Comparison of ENCODE assay signal across 13 cellular contexts in genomic region chr16:88939814-88940195, GRCh38. TPM values are rescaled to one million over a fixed set of nuclear protein-coding genes. Genes with fewer than 3 reads are reported as not detected.
A peak's percentile ranks its signal among the peaks of the same experiment; 100 is the strongest.
DNase-seq lines count a peak whose midpoint lies in the region; ATAC-seq, FAIRE-seq and TF ChIP-seq lines count a peak whose summit lies in the region.
"Had no signal": no experiment of that assay in that cellular context is flagged by ENCODE, and none has a peak within 500 bp of the region (broad histone marks: within the 10 kb centered on the region; RNA-seq: fewer than 3 reads in every experiment).

No MANE protein-coding gene starts in this region.

- no peak for TF ChIP-seq RAD21 in SK-N-SH (IDR thresholded peaks at IDR 0.05; ENCODE audit: low read length)

- peaks cover 3% of the 10 kb centered on the region for H3F3A ChIP-seq in SK-N-SH (replicated peaks; ENCODE audit: insufficient read depth)

- H3K36me3 ChIP-seq in SK-N-SH (replicated peaks in 1 of 2; ENCODE audit: control insufficient read depth in 1 of 2, insufficient read depth in 2 of 2, low read length in 1 of 2) (no peaks in the 10 kb centered on the region), muscle layer of duodenum (ENCODE audit: control insufficient read depth in 1 of 2, insufficient read depth in 2 of 2, low read length in 2 of 2) (no peaks in the 10 kb centered on the region), tibial nerve (no peaks in the 10 kb centered on the region)

- H2AFZ ChIP-seq in SK-N-SH (ENCODE audit: low read depth), result no peak overlapping the region

- no peaks in the 10 kb centered on the region for H3K79me2 ChIP-seq in SK-N-SH (ENCODE audit: insufficient read depth)

- peaks cover 84% of the 10 kb centered on the region for H3K27me3 ChIP-seq in SK-N-SH (ENCODE audit: insufficient read depth)
- peaks cover 0 to 36% (median 5%) of the 10 kb centered on the region in 45 donors for H3K27me3 ChIP-seq in dorsolateral prefrontal cortex
- H3K27me3 ChIP-seq in muscle layer of duodenum (ENCODE audit: low read depth, low read length), result no peaks in the 10 kb centered on the region
- peaks cover 0 to 69% of the 10 kb centered on the region in 2 donors for H3K27me3 ChIP-seq in tibial nerve

- TF ChIP-seq POLR2A in tibial nerve (IDR thresholded peaks at IDR 0.05) (no peak), GM12891 (IDR thresholded peaks at IDR 0.05; ENCODE audit: low read depth, low read length) (no peak)

- peak overlapping the region; percentile 47; the same call in 1 of the 2 replicates for H3K4me2 ChIP-seq in SK-N-SH

- DNase-seq in SK-N-SH, result no peak
- DNase-seq in dorsolateral prefrontal cortex, result no peak
- no peak for DNase-seq in tibial nerve (ENCODE audit: low spot score in 2 of 2)
- no peak for DNase-seq in GM12891 (ENCODE audit: insufficient read length, low spot score)
- DNase-seq: activated gamma-delta T cell treated with Interleukin-2 at 50 U/mL for 16 hours; GF-D8; NCI-H748 treated with DMSO at 0.1 percent for 48 hours; stimulated activated CD4-positive, alpha-beta T cell treated with anti-CD3 and anti-CD28 coated beads, Interleukin-12 subunit alpha, Interleukin-12 subunit beta, amount 100 ng/mL, for 4 hours had no signal

- peaks cover 0 to 21% of the 10 kb centered on the region in 2 experiments; a peak in 1 of 4 replicates for H3K4me1 ChIP-seq in SK-N-SH (ENCODE audit: control insufficient read depth in 1 of 2, insufficient read depth in 2 of 2, low read depth in 1 of 2, low read length in 1 of 2)
- H3K4me1 ChIP-seq in muscle layer of duodenum (ENCODE audit: control insufficient read depth in 1 of 2, insufficient read depth in 2 of 2, low read length in 2 of 2), result peaks cover 6 to 47% of the 10 kb centered on the region in 2 donors
- H3K4me1 ChIP-seq in tibial nerve, result peaks cover 0 to 67% (median 19%) of the 10 kb centered on the region in 4 donors

- no peak for TF ChIP-seq CTCF in SK-N-SH (IDR thresholded peaks at IDR 0.05)
- TF ChIP-seq CTCF in dorsolateral prefrontal cortex (IDR thresholded peaks at IDR 0.05 in 54 of 56, conservative IDR thresholded peaks at IDR 0.05 in 2 of 56; ENCODE audit: low read depth in 1 of 56, partially characterized antibody in 56 of 56), result no peak
- TF ChIP-seq CTCF in tibial nerve (IDR thresholded peaks at IDR 0.05), result no peak

- H3K27ac ChIP-seq in SK-N-SH (ENCODE audit: low read depth in 2 of 2, low read length in 1 of 2) (no peak overlapping the region), dorsolateral prefrontal cortex (peak overlapping the region in 52 of 59 donors; percentile 16 to 90 (median 70)), muscle layer of duodenum (ENCODE audit: low read length) (no peak overlapping the region), tibial nerve (peak overlapping the region in 2 of 4 donors; percentile 23 to 59)
- H3K27ac ChIP-seq: 22Rv1 had no signal

- H3K4me3 ChIP-seq in SK-N-SH (ENCODE audit: low read depth in 2 of 2, low read length in 1 of 2) (no peak overlapping the region; a peak in 1 of 4 replicates), dorsolateral prefrontal cortex (peak overlapping the region; percentile 33 to 72 (median 60)), muscle layer of duodenum (ENCODE audit: low read depth in 1 of 2, low read length in 2 of 2) (peak overlapping the region; percentile 26 to 68), tibial nerve (peak overlapping the region; percentile 26 to 60 (median 49))

- H4K20me1 ChIP-seq in SK-N-SH (ENCODE audit: insufficient read depth), result 0 out of 2 replicates have a peak, but pooled peaks cover 4% of the 10 kb centered on the region

- WGBS in SK-N-SH (ENCODE audit: low lambda C conversion rate), result 14% methylated on average over 19 of the region's 23 CpGs
- 11 to 23% methylated on average over 17 to 23 of the region's 23 CpGs for WGBS in tibial nerve, 2 donors

- H3K9me3 ChIP-seq in SK-N-SH (no peaks in the 10 kb centered on the region), muscle layer of duodenum (ENCODE audit: control insufficient read depth in 1 of 2, low read length in 2 of 2) (no peaks in the 10 kb centered on the region), tibial nerve (no peaks in the 10 kb centered on the region)

- no peak overlapping the region for H3K9ac ChIP-seq in SK-N-SH

- CTCF ChIA-PET in SK-N-SH (lab: Yijun Ruan, JAX), result interaction anchor here (0.7 to 7.0 kb wide), 4 partner anchors 112 to 233 kb away, joined by 3 to 67 read pairs (median 3); no protein-coding TSS in a partner anchor

- POLR2A ChIA-PET in SK-N-SH (lab: Yijun Ruan, JAX), result no interaction called here

- H3K9me2 ChIP-seq in SK-N-SH, result no peaks in the 10 kb centered on the region

- FAIRE-seq in GM12891 (lab: Jason Lieb, UNC), result no peak

- ATAC-seq in SK-N-SH treated with all-trans-retinoic acid at 6 μM for 48 hours, result no peak
- ATAC-seq in GM21423 (IDR thresholded peaks at IDR 0.05; ENCODE audit: unreplicated experiment), result no peak
- ATAC-seq in HG02870 (IDR thresholded peaks at IDR 0.05; ENCODE audit: unreplicated experiment), result no peak

- no peak for TF ChIP-seq EP300 in SK-N-SH (IDR thresholded peaks at IDR 0.05; ENCODE audit: borderline replicate concordance in 1 of 2, low read depth in 1 of 2, low read length in 1 of 2)
- no peak for TF ChIP-seq EP300 in tibial nerve (IDR thresholded peaks at IDR 0.05)

- intact Hi-C loops in dorsolateral prefrontal cortex (cut with DNase I), result loop anchor here in 1 of 2 donors (5.0 to 10.0 kb wide), 3 partner anchors 112 to 227 kb away; partner anchors contain the start of gene ACSF3

TF ChIP-seq in SK-N-SH treated with all-trans-retinoic acid at 6 μM for 48 hours, 23 proteins besides CTCF, POLR2A, EP300 and RAD21 (continues in another document):
- no peak for TF ChIP-seq ZNF565 (CRISPR knock-in tag; conservative IDR thresholded peaks at IDR 0.05; ENCODE audit: low read depth)
- no peak for TF ChIP-seq SNAI2 (CRISPR knock-in tag; IDR thresholded peaks at IDR 0.05)
- TF ChIP-seq BACH2 (CRISPR knock-in tag; IDR thresholded peaks at IDR 0.05; ENCODE audit: borderline replicate concordance), result no peak
- TF ChIP-seq CREB5 (CRISPR knock-in tag; IDR thresholded peaks at IDR 0.05; ENCODE audit: low read depth), result no peak
- TF ChIP-seq ARNTL (CRISPR knock-in tag; IDR thresholded peaks at IDR 0.05; ENCODE audit: borderline replicate concordance, low read depth), result no peak
- TF ChIP-seq CSDC2 (CRISPR knock-in tag; IDR thresholded peaks at IDR 0.05), result no peak
- no peak for TF ChIP-seq RARB (CRISPR knock-in tag; IDR thresholded peaks at IDR 0.05)
- TF ChIP-seq PPARA (CRISPR knock-in tag; IDR thresholded peaks at IDR 0.05; ENCODE audit: borderline replicate concordance), result no peak

TF ChIP-seq in GM12891, 5 proteins besides CTCF, POLR2A, EP300 and RAD21:
- TF ChIP-seq POLR2AphosphoS5 (IDR thresholded peaks at IDR 0.05; ENCODE audit: low read depth, low read length), result no peak
- TF ChIP-seq PAX5 (IDR thresholded peaks at IDR 0.05; ENCODE audit: insufficient read depth, low read length, severe bottlenecking), result no peak
- no peak for TF ChIP-seq TAF1 (IDR thresholded peaks at IDR 0.05; ENCODE audit: low read depth, low read length)
- TF ChIP-seq POU2F2 (IDR thresholded peaks at IDR 0.05; ENCODE audit: low read depth, low read length), result no peak
- TF ChIP-seq SPI1 (IDR thresholded peaks at IDR 0.05; ENCODE audit: low read depth, low read length), result no peak

RNA-seq across cellular contexts. Expression of gene CBFA2T3, which starts 37.2 kb away (rescaled TPM):
- polyA plus RNA-seq in SK-N-SH (2012; rRNA removed), result not detected in 2 replicates
- polyA plus RNA-seq in SK-N-SH (2012; cell fraction: cytosol; rRNA removed), result not detected in 2 replicates
- not detected in 2 replicates for polyA plus RNA-seq in SK-N-SH (2012; cell fraction: nucleus; rRNA removed)
- total RNA-seq in dorsolateral prefrontal cortex (10 to 100 TPM in 113 of 120 experiments, 1 to 10 TPM in 7; 4.3 to 33.0 (median 16.9) TPM), tibial nerve (1 to 10 TPM in 3 of 4 donors, under 1 TPM in 1; 0.78 to 5.0 (median 2.8) TPM)
- polyA plus RNA-seq in GM12891 (2012; ENCODE audit: low read depth, missing spikeins), result 15.1 TPM

Comparison
In these comparisons a context has a peak if more than half of its experiments do, and no peak if none do; other contexts are left out.
1. H3K27ac ChIP-seq: peak in dorsolateral prefrontal cortex (52 of 59); none in SK-N-SH (0 of 2) and muscle layer of duodenum (single experiment).
2. H3K4me3 ChIP-seq: peak in dorsolateral prefrontal cortex (59 of 59), muscle layer of duodenum (2 of 2) and tibial nerve (4 of 4); none in SK-N-SH (0 of 2).